In genomic region chr11:12269104-12269441, GRCh38 we compare ENCODE assay signal across 1 cellular context.
TF ChIP-seq lines count a peak whose summit lies in the region.

No MANE protein-coding gene starts in this region.

TF ChIP-seq in GM23338, 12 proteins besides CTCF, POLR2A, EP300 and RAD21 (continued from another document):
- TF ChIP-seq ZNF462 (CRISPR knock-in tag; IDR thresholded peaks at IDR 0.05) = no peak
